Comparison of ENCODE assay signal across 20 cellular contexts in genomic region chr15:52786436-52787122, GRCh38. TPM values are rescaled to one million over a fixed set of nuclear protein-coding genes. Genes with fewer than 3 reads are reported as not detected.
DNase-seq lines count a peak whose midpoint lies in the region; ATAC-seq and TF ChIP-seq lines count a peak whose summit lies in the region.
"Had no signal": no experiment of that assay in that cellular context is flagged by ENCODE, and none has a peak within 500 bp of the region (broad histone marks: within the 10 kb centered on the region; RNA-seq: fewer than 3 reads in every experiment).

No MANE protein-coding gene starts in this region.

- peaks cover 31% of the 10 kb centered on the region for H3F3A ChIP-seq in neural progenitor cell (ENCODE audit: low read depth)

- H4K20me1 ChIP-seq in H9 (ENCODE audit: control insufficient read depth, insufficient read depth, insufficient read length) = no peaks in the 10 kb centered on the region
- peaks cover 61% of the 10 kb centered on the region for H4K20me1 ChIP-seq in neural progenitor cell (ENCODE audit: low read depth)

- peak; percentile 68 for DNase-seq in H9
- peak; percentile 54 for DNase-seq in WTC11 (ENCODE audit: low spot score)
- peak; percentile 61 for DNase-seq in neural progenitor cell (ENCODE audit: low spot score)
- no peak for DNase-seq in stimulated activated CD8-positive, alpha-beta memory T cell treated with anti-CD3 and anti-CD28 coated beads, Interleukin-4, amount 100 ng/mL, for 48 hours
- DNase-seq in AG08396 (ENCODE audit: low spot score) = no peak
- DNase-seq in GM20000 (ENCODE audit: low spot score) = no peak
- DNase-seq: activated CD4-positive, CD25-positive, alpha-beta regulatory T cell; heart right ventricle; mucosa of descending colon; NCI-H1436; NCI-H748 treated with DMSO at 0.1 percent for 48 hours; SHP77 treated with DMSO at 0.1 percent for 48 hours; small intestine; stimulated activated CD4-positive, alpha-beta T cell treated with anti-CD3 and anti-CD28 coated beads, Interleukin-4, amount 100 ng/mL, for 4 hours; T-helper 2 cell had no signal

- H3T11ph ChIP-seq in H9 (ENCODE audit: low read length) = no peak overlapping the region

- POLR2A ChIA-PET in WTC11 (lab: Charles Lee) = interaction anchor here (1.2 to 5.4 kb wide), 3 partner anchors 12 to 18 kb away, joined by 4 to 38 read pairs (median 28); no protein-coding TSS in a partner anchor

- H3K36me3 Mint-ChIP-seq in H9 (ENCODE audit: insufficient read depth in 1 of 3, low read depth in 3 of 3) (peaks cover 0 to 24% (median 2%) of the 10 kb centered on the region in 3 experiments; a peak in 4 of 7 replicates), WTC11 (peaks cover 14% of the 10 kb centered on the region), neural progenitor cell (peaks cover 2% of the 10 kb centered on the region)

- no peak for ATAC-seq in WTC11
- ATAC-seq in gastroesophageal sphincter = no peak
- ATAC-seq: heart right ventricle, mucosa of descending colon had no signal

- no peaks in the 10 kb centered on the region for H3K36me3 ChIP-seq in iPS-20b (ENCODE audit: insufficient read depth, low read depth, low read length)
- no peaks in the 10 kb centered on the region for H3K36me3 ChIP-seq in neural progenitor cell
- no peaks in the 10 kb centered on the region for H3K36me3 ChIP-seq in gastroesophageal sphincter
- H3K36me3 ChIP-seq: heart right ventricle, suprapubic skin had no signal

- H3K9ac ChIP-seq in H9 (ENCODE audit: extremely low read depth, insufficient read length, low read length) = no peak overlapping the region
- no peak overlapping the region for H3K9ac ChIP-seq in iPS-20b (ENCODE audit: low read depth, low read length)
- no peak overlapping the region for H3K9ac ChIP-seq in neural progenitor cell

- H2BK20ac ChIP-seq in H9 (ENCODE audit: low read depth, low read length, poor library complexity, severe bottlenecking) = no peak overlapping the region

- no CpG with 5 or more reads among the region's 28 CpGs for WGBS in H9 (ENCODE audit: extremely low coverage, insufficient read length, low lambda C conversion rate)
- no CpG with 5 or more reads among the region's 28 CpGs for whole genome bisulfite sequencing in gastroesophageal sphincter (ENCODE audit: low coverage in 1 of 2), 2 donors

- H3K4me1 ChIP-seq in H9 (ENCODE audit: insufficient read depth, low read length) (no peaks in the 10 kb centered on the region; the same call in 1 of the 2 replicates), iPS-20b (ENCODE audit: insufficient read depth, low read length) (peaks cover 15% of the 10 kb centered on the region; the same call in 1 of the 2 replicates), neural progenitor cell (peaks cover 38% of the 10 kb centered on the region), gastroesophageal sphincter (peaks cover 0 to 85% (median 43%) of the 10 kb centered on the region in 3 donors)

- no peak overlapping the region for H2BK120ac ChIP-seq in H9 (ENCODE audit: low read depth, low read length, poor library complexity, severe bottlenecking)

- H3K4me3 Mint-ChIP-seq in H9 (peak overlapping the region; percentile 31 to 84), WTC11 (peak overlapping the region; percentile 81), neural progenitor cell (peak overlapping the region; percentile 84)

- CTCF ChIA-PET in WTC11 (lab: Charles Lee) = interaction anchor here (1.0 to 8.5 kb wide), 7 partner anchors 8 to 411 kb away, joined by 3 to 104 read pairs (median 6); no protein-coding TSS in a partner anchor

- H3K4me1 Mint-ChIP-seq in H9 = peaks cover 44 to 70% of the 10 kb centered on the region in 2 experiments
- peaks cover 68% of the 10 kb centered on the region for H3K4me1 Mint-ChIP-seq in WTC11
- peaks cover 53% of the 10 kb centered on the region for H3K4me1 Mint-ChIP-seq in neural progenitor cell

- H3K79me2 ChIP-seq in H9 (ENCODE audit: insufficient read depth, low read length) (no peaks in the 10 kb centered on the region), neural progenitor cell (ENCODE audit: low read depth) (no peaks in the 10 kb centered on the region)

- H3K9me3 ChIP-seq in H9 (ENCODE audit: control insufficient read depth, low read depth, low read length) (no peaks in the 10 kb centered on the region), iPS-20b (ENCODE audit: insufficient read depth, low read depth, low read length) (no peaks in the 10 kb centered on the region), neural progenitor cell (ENCODE audit: low read depth) (no peaks in the 10 kb centered on the region), gastroesophageal sphincter (no peaks in the 10 kb centered on the region)
- H3K9me3 ChIP-seq: heart right ventricle, mucosa of descending colon, suprapubic skin had no signal

- H3K4me2 ChIP-seq in H9 (ENCODE audit: insufficient read depth, insufficient read length, low read length) (peak overlapping the region; percentile 68), neural progenitor cell (peak overlapping the region; percentile 92)

- no peak overlapping the region for H3K27ac Mint-ChIP-seq in H9
- H3K27ac Mint-ChIP-seq in WTC11 = no peak overlapping the region
- H3K27ac Mint-ChIP-seq in neural progenitor cell = no peak overlapping the region

- H3K18ac ChIP-seq in H9 (ENCODE audit: insufficient read length, low read depth, low read length) = no peak overlapping the region

- H3K4ac ChIP-seq in H9 (ENCODE audit: low read depth, low read length) = no peak overlapping the region

- peaks cover 0 to 2% of the 10 kb centered on the region in 2 experiments; a peak in 2 of 5 replicates for H3K9me3 Mint-ChIP-seq in H9
- no peaks in the 10 kb centered on the region for H3K9me3 Mint-ChIP-seq in WTC11
- H3K9me3 Mint-ChIP-seq in neural progenitor cell = no peaks in the 10 kb centered on the region

- no peak overlapping the region for H3K14ac ChIP-seq in H9 (ENCODE audit: insufficient read depth, low read length)

- peaks cover 52% of the 10 kb centered on the region for H3K23me2 ChIP-seq in H9 (ENCODE audit: insufficient read length, low read depth, low read length, poor library complexity, severe bottlenecking)

- H2BK12ac ChIP-seq in H9 (ENCODE audit: insufficient read length, low read depth, low read length) = no peak overlapping the region

- H3K4me3 ChIP-seq in iPS-20b (ENCODE audit: low read length) (peak overlapping the region; percentile 74), neural progenitor cell (peak overlapping the region; percentile 50), gastroesophageal sphincter (no peak overlapping the region)
- H3K4me3 ChIP-seq: mucosa of descending colon, suprapubic skin had no signal

- no peak overlapping the region for H2BK5ac ChIP-seq in H9 (ENCODE audit: insufficient read length, low read length)

- TF ChIP-seq EP300 in gastroesophageal sphincter (IDR thresholded peaks at IDR 0.05) = no peak

- H3K27me3 Mint-ChIP-seq in H9 (ENCODE audit: low read depth) = peaks cover 68% of the 10 kb centered on the region
- peaks cover 91% of the 10 kb centered on the region for H3K27me3 Mint-ChIP-seq in WTC11 (ENCODE audit: low read depth)
- peaks cover 63% of the 10 kb centered on the region for H3K27me3 Mint-ChIP-seq in neural progenitor cell (ENCODE audit: insufficient read depth, low read depth)

- H4K8ac ChIP-seq in H9 (replicated peaks; ENCODE audit: insufficient read length, low read depth, low read length) = no peak overlapping the region

- H2AK5ac ChIP-seq in H9 (ENCODE audit: insufficient read length, low read length) = no peak overlapping the region

- no peak overlapping the region for H4K5ac ChIP-seq in H9 (ENCODE audit: insufficient read length, low read depth, low read length)

- H2AFZ ChIP-seq in H9 (ENCODE audit: low read length) (no peak overlapping the region), neural progenitor cell (replicated peaks) (no peak overlapping the region)

- no peak overlapping the region for H2BK15ac ChIP-seq in H9 (ENCODE audit: low read depth, low read length)

- H3K79me1 ChIP-seq in H9 (ENCODE audit: insufficient read depth, low read depth, low read length, poor library complexity, severe bottlenecking) = no peaks in the 10 kb centered on the region

- H3K23ac ChIP-seq in H9 (ENCODE audit: insufficient read length, low read depth, low read length) = no peak overlapping the region

- no peak overlapping the region for H3K56ac ChIP-seq in H9 (ENCODE audit: insufficient read length, low read depth, low read length)

- TF ChIP-seq CTCF in H9 (conservative IDR thresholded peaks at IDR 0.05) (no peak), WTC11 (IDR thresholded peaks at IDR 0.05) (no peak), neural progenitor cell (IDR thresholded peaks at IDR 0.05) (no peak), gastroesophageal sphincter (IDR thresholded peaks at IDR 0.05) (no peak), GM20000 (IDR thresholded peaks at IDR 0.05; ENCODE audit: extremely low read depth, missing control alignments) (no peak)

- no peak overlapping the region for H4K91ac ChIP-seq in H9 (ENCODE audit: insufficient read length, low read depth, low read length)

- TF ChIP-seq POLR2A in gastroesophageal sphincter (IDR thresholded peaks at IDR 0.05) = no peak

- H3K27ac ChIP-seq in H9 (ENCODE audit: insufficient read length, low read depth, low read length) (no peak overlapping the region), iPS-20b (ENCODE audit: low read length) (no peak overlapping the region), neural progenitor cell (no peak overlapping the region), gastroesophageal sphincter (no peak overlapping the region)
- H3K27ac ChIP-seq: heart right ventricle, suprapubic skin had no signal

- H3K27me3 ChIP-seq in H9 (ENCODE audit: insufficient read depth, low read length) (peaks cover 61% of the 10 kb centered on the region), iPS-20b (ENCODE audit: insufficient read depth, low read length) (peaks cover 99% of the 10 kb centered on the region), neural progenitor cell (peaks cover 97% of the 10 kb centered on the region), gastroesophageal sphincter (peaks cover 100% of the 10 kb centered on the region)

TF ChIP-seq in WTC11, 78 proteins besides CTCF, POLR2A, EP300 and RAD21 (continues in another document):
- no peak for TF ChIP-seq ZNF121 (CRISPR knock-in tag; IDR thresholded peaks at IDR 0.05)

RNA-seq across cellular contexts. Expression of gene ONECUT1, which starts 3.6 kb away (rescaled TPM):
- total RNA-seq in H9 (2021) = 14.0 and 14.1 TPM in 2 replicates
- total RNA-seq in WTC11 (2021) = 33.8 to 39.3 TPM (median 35.9 TPM) in 3 replicates
- total RNA-seq in neural progenitor cell (ENCODE audit: low replicate concordance) = 1.5 TPM in 2 replicates
- under 1 TPM in 1 of 4 donors, not detected in 3; 0.47 TPM for total RNA-seq in gastroesophageal sphincter
- total RNA-seq: aorta, HT1080, mucosa of descending colon had no signal

Comparison
In these comparisons a context has a peak if more than half of its experiments do, and no peak if none do; other contexts are left out.
1. DNase-seq: peak in H9 (single experiment), WTC11 (single experiment) and neural progenitor cell (single experiment); none in stimulated activated CD8-positive, alpha-beta memory T cell treated with anti-CD3 and anti-CD28 coated beads, Interleukin-4, amount 100 ng/mL, for 48 hours (single experiment), AG08396 (single experiment) and GM20000 (single experiment).
2. H3K4me3 ChIP-seq: peak in iPS-20b (single experiment) and neural progenitor cell (single experiment); none in gastroesophageal sphincter (0 of 2).
3. Peak in every context shown above with its lines, with median percentiles within 50 percentile points of each other: H3K4me3 Mint-ChIP-seq.